In the genomic region with DNA sequence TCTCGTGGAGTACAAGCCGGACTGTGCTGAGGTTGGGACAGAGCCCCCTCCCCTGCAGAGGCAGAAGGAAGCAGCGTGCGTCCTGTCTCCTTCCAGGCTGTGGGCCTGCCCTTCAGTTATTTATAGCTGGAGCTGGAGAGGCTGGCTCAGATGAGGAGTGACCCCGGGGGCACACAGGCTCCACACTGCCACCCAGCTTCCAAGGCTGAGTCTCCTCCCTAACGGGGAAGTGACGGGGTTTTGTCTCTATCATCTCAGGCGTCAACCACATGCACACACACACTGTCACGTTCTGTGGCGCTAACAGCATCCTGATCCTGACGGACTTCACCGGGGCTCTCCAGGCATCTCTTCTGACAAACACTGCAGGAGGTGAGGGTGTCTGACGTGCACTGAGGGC, we compare ENCODE assay signal across 13 cellular contexts. TPM values are rescaled to one million over a fixed set of nuclear protein-coding genes. Genes with fewer than 3 reads are reported as not detected.
DNase-seq lines count a peak whose midpoint lies in the region; ATAC-seq and TF ChIP-seq lines count a peak whose summit lies in the region.
"Had no signal": no experiment of that assay in that cellular context is flagged by ENCODE, and none has a peak within 500 bp of the region (broad histone marks: within the 10 kb centered on the region; RNA-seq: fewer than 3 reads in every experiment).

No MANE protein-coding gene starts in this region.

- no peak overlapping the region for H3K27ac ChIP-seq in GM23338 (ENCODE audit: low read depth)
- no peak overlapping the region for H3K27ac ChIP-seq in OCI-LY7 (ENCODE audit: low read depth, low read length, poor library complexity, severe bottlenecking)
- H3K27ac ChIP-seq: esophagus muscularis mucosa had no signal

- H3K4me2 ChIP-seq in GM23338 (no peak overlapping the region), OCI-LY7 (ENCODE audit: low read length) (no peak overlapping the region)

- H3K36me3 Mint-ChIP-seq in GM23338 (ENCODE audit: low read depth) = peaks cover 29% of the 10 kb centered on the region
- H3K36me3 Mint-ChIP-seq in endothelial cell (ENCODE audit: low read depth, unreplicated experiment) = peaks cover 30% of the 10 kb centered on the region
- H3K36me3 Mint-ChIP-seq in neural crest cell (ENCODE audit: low read depth) = peaks cover 14% of the 10 kb centered on the region
- H3K36me3 Mint-ChIP-seq in T-helper 2 cell treated with Interferon-gamma antibody and Interleukin-4, amounts not matched to agents 5 μg/mL and 100 μg/mL, for 36 hours (ENCODE audit: low read depth) = peaks cover 4% of the 10 kb centered on the region

- H3K27me3 Mint-ChIP-seq in GM23338 (ENCODE audit: insufficient read depth, low read depth, poor library complexity) (peaks cover 18% of the 10 kb centered on the region), endothelial cell (ENCODE audit: unreplicated experiment) (peaks cover 12% of the 10 kb centered on the region), neural crest cell (ENCODE audit: low read depth) (no peaks in the 10 kb centered on the region)
- H3K27me3 Mint-ChIP-seq in T-helper 2 cell treated with Interferon-gamma antibody and Interleukin-4, amounts not matched to agents 5 μg/mL and 100 μg/mL, for 36 hours (ENCODE audit: low read depth) = peaks cover 2% of the 10 kb centered on the region

- H4K20me1 ChIP-seq in GM23338 (replicated peaks; ENCODE audit: insufficient read depth) = no peaks in the 10 kb centered on the region; the same call in 1 of the 2 replicates
- no peaks in the 10 kb centered on the region for H4K20me1 ChIP-seq in OCI-LY7 (ENCODE audit: insufficient read depth, low read length)

- intact Hi-C loops in OCI-LY7 (cut with micrococcal nuclease; ENCODE audit: unreplicated experiment) = no loop called here

- H3K36me3 ChIP-seq in GM23338 (ENCODE audit: insufficient read depth) (no peaks in the 10 kb centered on the region), OCI-LY7 (ENCODE audit: insufficient read depth, low read length) (no peaks in the 10 kb centered on the region)

- H3K9me3 Mint-ChIP-seq in GM23338 = no peaks in the 10 kb centered on the region
- no peaks in the 10 kb centered on the region for H3K9me3 Mint-ChIP-seq in endothelial cell (ENCODE audit: unreplicated experiment)
- H3K9me3 Mint-ChIP-seq in neural crest cell = no peaks in the 10 kb centered on the region
- no peaks in the 10 kb centered on the region for H3K9me3 Mint-ChIP-seq in T-helper 2 cell treated with Interferon-gamma antibody and Interleukin-4, amounts not matched to agents 5 μg/mL and 100 μg/mL, for 36 hours
- H3K9me3 Mint-ChIP-seq: activated CD4-positive, alpha-beta T cell treated with anti-CD3 and anti-CD28 coated beads, Interleukin-2, amount 10 ng/mL, durations not matched to agents 24 days and 14 days had no signal

- H3K79me2 ChIP-seq in GM23338 (replicated peaks; ENCODE audit: insufficient read depth) = no peaks in the 10 kb centered on the region
- no peaks in the 10 kb centered on the region for H3K79me2 ChIP-seq in OCI-LY7 (ENCODE audit: insufficient read depth, low read depth, low read length)

- BruUV-seq in OCI-LY7 (replicated peaks; lab: Mats Ljungman, UMichigan) = no TSS peak

- POLR2A ChIA-PET in OCI-LY7 (lab: Charles Lee) = no interaction called here

- TF ChIP-seq CTCF in GM23338 (conservative IDR thresholded peaks at IDR 0.05; ENCODE audit: low read depth in 2 of 2) (peak in 1 of 2 experiments; percentile 49; a peak in 2 of 4 replicates), OCI-LY7 (conservative IDR thresholded peaks at IDR 0.05; ENCODE audit: low read length) (peak; percentile 33; the same call in 1 of the 2 replicates), endothelial cell (IDR thresholded peaks at IDR 0.05; ENCODE audit: unreplicated experiment) (no peak), neural crest cell (conservative IDR thresholded peaks at IDR 0.05) (no peak)

- H3K4me3 Mint-ChIP-seq in GM23338 (no peak overlapping the region), endothelial cell (ENCODE audit: unreplicated experiment) (no peak overlapping the region), neural crest cell (peak overlapping the region; percentile 50)
- no peak overlapping the region for H3K4me3 Mint-ChIP-seq in T-helper 2 cell treated with Interferon-gamma antibody and Interleukin-4, amounts not matched to agents 5 μg/mL and 100 μg/mL, for 36 hours
- H3K4me3 Mint-ChIP-seq: activated CD4-positive, alpha-beta T cell treated with anti-CD3 and anti-CD28 coated beads, Interleukin-2, amount 10 ng/mL, durations not matched to agents 24 days and 14 days had no signal

- H2AFZ ChIP-seq in GM23338 (no peak overlapping the region), OCI-LY7 (ENCODE audit: low read length) (no peak overlapping the region)

- CTCF ChIA-PET in OCI-LY7 (lab: Charles Lee; ENCODE audit: unreplicated experiment) = no interaction called here

- no peak overlapping the region for H3K4me3 ChIP-seq in GM23338
- no peak overlapping the region for H3K4me3 ChIP-seq in OCI-LY7 (ENCODE audit: low read depth, low read length, poor library complexity, severe bottlenecking)
- H3K4me3 ChIP-seq: esophagus muscularis mucosa had no signal

- H3K27ac Mint-ChIP-seq in GM23338 (no peak overlapping the region), endothelial cell (ENCODE audit: unreplicated experiment) (peak overlapping the region; percentile 59), neural crest cell (ENCODE audit: unreplicated experiment) (peak overlapping the region; percentile 65)
- H3K27ac Mint-ChIP-seq in T-helper 2 cell treated with Interferon-gamma antibody and Interleukin-4, amounts not matched to agents 5 μg/mL and 100 μg/mL, for 36 hours = no peak overlapping the region

- H3F3A ChIP-seq in GM23338 (replicated peaks; ENCODE audit: low read depth) = no peaks in the 10 kb centered on the region

- H3K9me3 ChIP-seq in OCI-LY7 (ENCODE audit: low read length) = no peaks in the 10 kb centered on the region
- H3K9me3 ChIP-seq: esophagus muscularis mucosa had no signal

- no peaks in the 10 kb centered on the region for H3K27me3 ChIP-seq in GM23338 (ENCODE audit: insufficient read depth)
- H3K27me3 ChIP-seq: esophagus muscularis mucosa had no signal

- H3K4me1 Mint-ChIP-seq in GM23338 (peaks cover 14% of the 10 kb centered on the region), endothelial cell (ENCODE audit: unreplicated experiment) (peaks cover 17% of the 10 kb centered on the region), neural crest cell (peaks cover 35% of the 10 kb centered on the region)
- peaks cover 66% of the 10 kb centered on the region for H3K4me1 Mint-ChIP-seq in T-helper 2 cell treated with Interferon-gamma antibody and Interleukin-4, amounts not matched to agents 5 μg/mL and 100 μg/mL, for 36 hours (ENCODE audit: low read depth)

- ATAC-seq in GM23338 (no peak; the same call in 1 of the 3 replicates), HG03039 (IDR thresholded peaks at IDR 0.05; ENCODE audit: unreplicated experiment) (no peak), GM18861 (IDR thresholded peaks at IDR 0.05; ENCODE audit: unreplicated experiment) (no peak)

- DNase-seq in GM23338 (ENCODE audit: low spot score) (peak; percentile 46), OCI-LY7 (ENCODE audit: low spot score) (no peak), endothelial cell (ENCODE audit: low spot score) (no peak), neural crest cell (ENCODE audit: low read depth, low spot score) (peak; percentile 38)
- DNase-seq in T-helper 2 cell treated with Interferon-gamma antibody and Interleukin-4, amounts not matched to agents 5 μg/mL and 100 μg/mL, for 36 hours (ENCODE audit: low spot score) = no peak
- DNase-seq: activated CD4-positive, alpha-beta T cell treated with anti-CD3 and anti-CD28 coated beads, Interleukin-2, amount 10 ng/mL, durations not matched to agents 24 days and 14 days; activated effector memory CD4-positive, alpha-beta T cell treated with Interleukin-2 at 50 U/mL for 16 hours; NCI-H1436 had no signal

- H3K4me1 ChIP-seq in GM23338 (ENCODE audit: insufficient read depth) (no peaks in the 10 kb centered on the region), OCI-LY7 (ENCODE audit: insufficient read depth, low read length, poor library complexity, severe bottlenecking) (peaks cover 63% of the 10 kb centered on the region)

- H3K9me2 ChIP-seq in GM23338 (ENCODE audit: insufficient read depth) (no peaks in the 10 kb centered on the region), OCI-LY7 (ENCODE audit: insufficient read depth, low read length) (no peaks in the 10 kb centered on the region)

TF ChIP-seq in GM23338, 12 proteins besides CTCF, POLR2A, EP300 and RAD21 (continues in another document):
- TF ChIP-seq, protein P1, sequence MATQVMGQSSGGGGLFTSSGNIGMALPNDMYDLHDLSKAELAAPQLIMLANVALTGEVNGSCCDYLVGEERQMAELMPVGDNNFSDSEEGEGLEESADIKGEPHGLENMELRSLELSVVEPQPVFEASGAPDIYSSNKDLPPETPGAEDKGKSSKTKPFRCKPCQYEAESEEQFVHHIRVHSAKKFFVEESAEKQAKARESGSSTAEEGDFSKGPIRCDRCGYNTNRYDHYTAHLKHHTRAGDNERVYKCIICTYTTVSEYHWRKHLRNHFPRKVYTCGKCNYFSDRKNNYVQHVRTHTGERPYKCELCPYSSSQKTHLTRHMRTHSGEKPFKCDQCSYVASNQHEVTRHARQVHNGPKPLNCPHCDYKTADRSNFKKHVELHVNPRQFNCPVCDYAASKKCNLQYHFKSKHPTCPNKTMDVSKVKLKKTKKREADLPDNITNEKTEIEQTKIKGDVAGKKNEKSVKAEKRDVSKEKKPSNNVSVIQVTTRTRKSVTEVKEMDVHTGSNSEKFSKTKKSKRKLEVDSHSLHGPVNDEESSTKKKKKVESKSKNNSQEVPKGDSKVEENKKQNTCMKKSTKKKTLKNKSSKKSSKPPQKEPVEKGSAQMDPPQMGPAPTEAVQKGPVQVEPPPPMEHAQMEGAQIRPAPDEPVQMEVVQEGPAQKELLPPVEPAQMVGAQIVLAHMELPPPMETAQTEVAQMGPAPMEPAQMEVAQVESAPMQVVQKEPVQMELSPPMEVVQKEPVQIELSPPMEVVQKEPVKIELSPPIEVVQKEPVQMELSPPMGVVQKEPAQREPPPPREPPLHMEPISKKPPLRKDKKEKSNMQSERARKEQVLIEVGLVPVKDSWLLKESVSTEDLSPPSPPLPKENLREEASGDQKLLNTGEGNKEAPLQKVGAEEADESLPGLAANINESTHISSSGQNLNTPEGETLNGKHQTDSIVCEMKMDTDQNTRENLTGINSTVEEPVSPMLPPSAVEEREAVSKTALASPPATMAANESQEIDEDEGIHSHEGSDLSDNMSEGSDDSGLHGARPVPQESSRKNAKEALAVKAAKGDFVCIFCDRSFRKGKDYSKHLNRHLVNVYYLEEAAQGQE (IDR thresholded peaks at IDR 0.05; ENCODE audit: unreplicated experiment) = no peak
- no peak for TF ChIP-seq EZH2phosphoT487 (IDR thresholded peaks at IDR 0.05; ENCODE audit: unreplicated experiment)
- TF ChIP-seq CREB1 (CRISPR knock-in tag; IDR thresholded peaks at IDR 0.05; ENCODE audit: low read depth) = no peak
- no peak for TF ChIP-seq ZNF114 (CRISPR knock-in tag; IDR thresholded peaks at IDR 0.05)
- TF ChIP-seq NANOG (IDR thresholded peaks at IDR 0.05; ENCODE audit: borderline replicate concordance) = no peak

RNA-seq across cellular contexts. Expression of a gene that starts 25.4 kb away (rescaled TPM):
- total RNA-seq in GM23338 (2014; rRNA removed; shearing (Covaris generic)) = 0.73 and 1.6 TPM in 2 replicates
- 2.0 and 4.5 TPM in 2 replicates for polyA plus RNA-seq in GM23338 (2016; fragmentation: Nextera tagmentation; extraction: Ambion mirVana)
- 1.4 and 1.7 TPM in 2 replicates for total RNA-seq in OCI-LY7 (2014; rRNA removed; shearing (Covaris generic))
- total RNA-seq in OCI-LY7 (2022) = 2.7 and 2.9 TPM in 2 replicates
- 0.05 TPM for total RNA-seq in endothelial cell (ENCODE audit: unreplicated experiment)
- total RNA-seq in neural crest cell = not detected in 2 replicates
- total RNA-seq: activated CD4-positive, alpha-beta T cell treated with anti-CD3 and anti-CD28 coated beads, Interleukin-2, amount 10 ng/mL, durations not matched to agents 24 days and 14 days; bronchial epithelial cell; HT1080 had no signal

Comparison
In these comparisons a context has a peak if more than half of its experiments do, and no peak if none do; other contexts are left out.
1. DNase-seq: peak in GM23338 (single experiment) and neural crest cell (single experiment); none in OCI-LY7 (single experiment), endothelial cell (single experiment) and T-helper 2 cell treated with Interferon-gamma antibody and Interleukin-4, amounts not matched to agents 5 μg/mL and 100 μg/mL, for 36 hours (single experiment).
2. H3K27ac Mint-ChIP-seq: peak in endothelial cell (single experiment) and neural crest cell (single experiment); none in GM23338 (single experiment) and T-helper 2 cell treated with Interferon-gamma antibody and Interleukin-4, amounts not matched to agents 5 μg/mL and 100 μg/mL, for 36 hours (single experiment).